ENCODE assay signal across 16 cellular contexts in the genomic region with DNA sequence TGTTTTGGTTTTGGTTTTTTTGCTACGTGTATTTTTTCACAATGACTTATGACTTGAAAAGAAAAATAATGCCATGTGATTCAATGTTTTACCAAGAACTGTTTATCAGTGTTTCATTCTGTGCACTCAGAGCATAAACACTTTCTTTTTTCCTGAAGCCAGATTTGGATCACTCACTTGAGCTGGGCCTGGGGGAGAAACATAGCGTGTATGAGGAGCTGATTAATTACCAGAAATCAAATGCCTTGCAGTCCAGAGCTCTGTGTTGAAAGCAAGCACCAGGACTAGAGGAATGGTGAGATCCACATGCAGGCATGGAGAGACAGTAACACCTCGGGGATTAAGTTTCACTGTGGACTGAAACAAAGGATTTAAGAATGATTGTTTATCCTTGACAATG.
DNase-seq lines count a peak whose midpoint lies in the region; TF ChIP-seq lines count a peak whose summit lies in the region.
"Had no signal": no experiment of that assay in that cellular context is flagged by ENCODE, and none has a peak within 500 bp of the region (broad histone marks: within the 10 kb centered on the region; RNA-seq: fewer than 3 reads in every experiment).

No MANE protein-coding gene starts in this region.

- H2BK5ac ChIP-seq in mesenchymal stem cell (ENCODE audit: low read depth, low read length, poor library complexity, severe bottlenecking), result no peak overlapping the region

- H3K27ac Mint-ChIP-seq in endodermal cell, result no peak overlapping the region
- H3K27ac Mint-ChIP-seq: activated CD4-positive, alpha-beta T cell treated with anti-CD3 and anti-CD28 coated beads, Interleukin-2, amount 10 ng/mL, durations not matched to agents 7 days and 5 days; natural killer cell treated with Interleukin-12 subunit alpha and Interleukin-12 subunit beta and Interleukin-15 and Interleukin-18, amount 100 ng/mL, for 72 hours had no signal

- no peak overlapping the region for H3K14ac ChIP-seq in mesenchymal stem cell (ENCODE audit: low read length in 2 of 2)

- H2AFZ ChIP-seq in MM.1S (ENCODE audit: low read length) (peak overlapping the region; percentile 67), mesenchymal stem cell (ENCODE audit: low read depth, low read length) (no peak overlapping the region)

- no peaks in the 10 kb centered on the region for H3K27me3 ChIP-seq in MM.1S (replicated peaks; ENCODE audit: insufficient read depth, low read length)
- no peaks in the 10 kb centered on the region for H3K27me3 ChIP-seq in endodermal cell (ENCODE audit: control insufficient read depth, insufficient read depth, low read length, poor library complexity, severe bottlenecking)
- no peaks in the 10 kb centered on the region for H3K27me3 ChIP-seq in mesenchymal stem cell (ENCODE audit: control insufficient read depth in 1 of 2, insufficient read depth in 1 of 2, low read length in 2 of 2)
- H3K27me3 ChIP-seq in H7 (ENCODE audit: control insufficient read depth, insufficient read depth, low read length), result no peaks in the 10 kb centered on the region
- H3K27me3 ChIP-seq: sigmoid colon, tibial artery had no signal

- H3K4me2 ChIP-seq in MM.1S (ENCODE audit: low read depth, low read length) (peak overlapping the region; percentile 72), mesenchymal stem cell (ENCODE audit: low read length, poor library complexity, severe bottlenecking) (no peak overlapping the region)

- H3K4me3 Mint-ChIP-seq in endodermal cell, result no peak overlapping the region
- H3K4me3 Mint-ChIP-seq: activated CD4-positive, alpha-beta T cell treated with anti-CD3 and anti-CD28 coated beads, Interleukin-2, amount 10 ng/mL, durations not matched to agents 7 days and 5 days; natural killer cell treated with Interleukin-12 subunit alpha and Interleukin-12 subunit beta and Interleukin-15 and Interleukin-18, amount 100 ng/mL, for 72 hours had no signal

- no peak overlapping the region for H3K18ac ChIP-seq in mesenchymal stem cell (ENCODE audit: low read depth in 1 of 2, low read length in 2 of 2)

- TF ChIP-seq CTCF in AG10803 (conservative IDR thresholded peaks at IDR 0.05; ENCODE audit: low read length), result no peak
- TF ChIP-seq CTCF in MM.1S (IDR thresholded peaks at IDR 0.05; ENCODE audit: low read length), result no peak
- TF ChIP-seq CTCF in endodermal cell (conservative IDR thresholded peaks at IDR 0.05), result no peak

- intact Hi-C loops in posterior vena cava (cut with DNase I), result no loop called here

- no peak overlapping the region for H2BK120ac ChIP-seq in mesenchymal stem cell (ENCODE audit: low read depth, low read length)

- H3K27me3 Mint-ChIP-seq in endodermal cell (ENCODE audit: insufficient read depth), result peaks cover 3% of the 10 kb centered on the region
- H3K27me3 Mint-ChIP-seq: activated CD4-positive, alpha-beta T cell treated with anti-CD3 and anti-CD28 coated beads, Interleukin-2, amount 10 ng/mL, durations not matched to agents 7 days and 5 days; natural killer cell treated with Interleukin-12 subunit alpha and Interleukin-12 subunit beta and Interleukin-15 and Interleukin-18, amount 100 ng/mL, for 72 hours had no signal

- H4K20me1 ChIP-seq in MM.1S (ENCODE audit: insufficient read depth, low read length), result no peaks in the 10 kb centered on the region

- H3K4me3 ChIP-seq in AG10803 (ENCODE audit: low read length) (no peak overlapping the region; the same call in 1 of the 2 replicates), MM.1S (ENCODE audit: low read length) (peak overlapping the region; percentile 18), endodermal cell (ENCODE audit: low read length) (no peak overlapping the region), mesenchymal stem cell (ENCODE audit: insufficient read depth in 1 of 2, low read depth in 1 of 2, low read length in 2 of 2) (peak overlapping the region in 1 of 2 experiments; percentile 9), H7 (ENCODE audit: insufficient read depth, low read depth, low read length) (no peak overlapping the region)
- H3K4me3 ChIP-seq: sigmoid colon, tibial artery had no signal

- DNase-seq in AG10803 (ENCODE audit: low read depth) (peak; percentile 53), MM.1S (peak; percentile 8), endodermal cell (peak; percentile 47), mesenchymal stem cell (peak; percentile 75), posterior vena cava (ENCODE audit: low spot score) (no peak), NCI-H1436 (lab: John Stamatoyannopoulos, UW) (no peak), H7 (no peak), NCI-H1417 (lab: John Stamatoyannopoulos, UW) (no peak)
- DNase-seq: activated CD4-positive, alpha-beta T cell treated with anti-CD3 and anti-CD28 coated beads, Interleukin-2, amount 10 ng/mL, durations not matched to agents 7 days and 5 days; activated T-cell treated with anti-CD3 and anti-CD28 coated beads, Interleukin-2, amount 50 U/mL, for 48 hours; MV-4-11; SHP77 treated with DMSO at 0.1 percent for 48 hours; sigmoid colon; stimulated activated CD4-positive, alpha-beta T cell treated with anti-CD3 and anti-CD28 coated beads, Interleukin-4, amount 100 ng/mL, for 1 hour; tibial artery had no signal

- no peaks in the 10 kb centered on the region for H3K9me3 Mint-ChIP-seq in endodermal cell

- H3K79me1 ChIP-seq in mesenchymal stem cell (replicated peaks; ENCODE audit: low read length, poor library complexity, severe bottlenecking), result no peaks in the 10 kb centered on the region

- no peak overlapping the region for H2AK5ac ChIP-seq in mesenchymal stem cell (ENCODE audit: low read length, severe bottlenecking)

- H3F3A ChIP-seq in MM.1S (ENCODE audit: insufficient read depth, low read length), result no peaks in the 10 kb centered on the region

- H3K79me2 ChIP-seq in MM.1S (ENCODE audit: low read length), result no peaks in the 10 kb centered on the region

- no peaks in the 10 kb centered on the region for H3K36me3 Mint-ChIP-seq in endodermal cell (ENCODE audit: low read depth)
- H3K36me3 Mint-ChIP-seq: natural killer cell treated with Interleukin-12 subunit alpha and Interleukin-12 subunit beta and Interleukin-15 and Interleukin-18, amount 100 ng/mL, for 72 hours had no signal

- no peaks in the 10 kb centered on the region for H3K36me3 ChIP-seq in MM.1S (replicated peaks; ENCODE audit: insufficient read depth, low read length)
- H3K36me3 ChIP-seq in endodermal cell (ENCODE audit: control insufficient read depth, insufficient read depth, low read length), result no peaks in the 10 kb centered on the region
- H3K36me3 ChIP-seq in mesenchymal stem cell (ENCODE audit: control insufficient read depth in 1 of 2, insufficient read depth in 2 of 2, low read depth in 1 of 2, low read length in 2 of 2), result no peaks in the 10 kb centered on the region
- no peaks in the 10 kb centered on the region for H3K36me3 ChIP-seq in H7 (replicated peaks; ENCODE audit: control insufficient read depth, insufficient read depth, low read length)
- H3K36me3 ChIP-seq: sigmoid colon, tibial artery had no signal

- H3K9ac ChIP-seq in MM.1S (ENCODE audit: low read length) (peak overlapping the region; percentile 34; the same call in 1 of the 2 replicates), endodermal cell (ENCODE audit: extremely low read depth, low read length, poor library complexity, severe bottlenecking) (no peak overlapping the region), mesenchymal stem cell (ENCODE audit: low read length) (peak overlapping the region; percentile 64)

- H3K27ac ChIP-seq in MM.1S (ENCODE audit: low read length) (no peak overlapping the region), endodermal cell (ENCODE audit: low read depth, low read length) (no peak overlapping the region), mesenchymal stem cell (ENCODE audit: low read length, poor library complexity, severe bottlenecking) (no peak overlapping the region)
- H3K27ac ChIP-seq: sigmoid colon, tibial artery had no signal

- no peak overlapping the region for H3K23ac ChIP-seq in mesenchymal stem cell (ENCODE audit: low read length in 2 of 2)

- no peak overlapping the region for H2BK12ac ChIP-seq in mesenchymal stem cell (ENCODE audit: low read length in 2 of 2)

- no peak overlapping the region for H3K4ac ChIP-seq in mesenchymal stem cell (ENCODE audit: low read depth in 1 of 2, low read length in 2 of 2)

- no peak overlapping the region for H2BK15ac ChIP-seq in mesenchymal stem cell (ENCODE audit: low read depth, poor library complexity, severe bottlenecking)

- no peaks in the 10 kb centered on the region for H3K9me2 ChIP-seq in MM.1S (replicated peaks; ENCODE audit: insufficient read depth, low read length)

- peaks cover 19% of the 10 kb centered on the region for H3K4me1 Mint-ChIP-seq in endodermal cell
- H3K4me1 Mint-ChIP-seq: activated CD4-positive, alpha-beta T cell treated with anti-CD3 and anti-CD28 coated beads, Interleukin-2, amount 10 ng/mL, durations not matched to agents 7 days and 5 days had no signal

- H4K8ac ChIP-seq in mesenchymal stem cell (ENCODE audit: low read length), result no peak overlapping the region

- H3K4me1 ChIP-seq in MM.1S (ENCODE audit: low read length) (peaks cover 7% of the 10 kb centered on the region; the same call in 1 of the 2 replicates), endodermal cell (ENCODE audit: control insufficient read depth, insufficient read depth, low read length) (peaks cover 4% of the 10 kb centered on the region), mesenchymal stem cell (ENCODE audit: control insufficient read depth, insufficient read depth, low read depth, low read length) (peaks cover 2% of the 10 kb centered on the region)
- H3K4me1 ChIP-seq: tibial artery had no signal

- WGBS in endodermal cell (ENCODE audit: insufficient coverage in 1 of 2, insufficient read length in 1 of 2), 2 experiments, result 75 to 79% methylated on average over 3 of the region's 3 CpGs
- 6% methylated on average over 1 of the region's 3 CpGs for WGBS in mesenchymal stem cell

- no peaks in the 10 kb centered on the region for H3K9me3 ChIP-seq in MM.1S (replicated peaks; ENCODE audit: insufficient read depth, low read length)
- H3K9me3 ChIP-seq in endodermal cell (ENCODE audit: control insufficient read depth, low read length), result no peaks in the 10 kb centered on the region
- no peaks in the 10 kb centered on the region for H3K9me3 ChIP-seq in mesenchymal stem cell (ENCODE audit: control insufficient read depth, low read length)
- H3K9me3 ChIP-seq: sigmoid colon, tibial artery had no signal

- no peak overlapping the region for H4K91ac ChIP-seq in mesenchymal stem cell (ENCODE audit: low read length)

Comparison
In these comparisons a context has a peak if more than half of its experiments do, and no peak if none do; other contexts are left out.
1. DNase-seq: peak in AG10803 (single experiment), MM.1S (single experiment), endodermal cell (single experiment) and mesenchymal stem cell (single experiment); none in posterior vena cava (single experiment), NCI-H1436 (single experiment), H7 (single experiment) and NCI-H1417 (0 of 3).